Comparison of ENCODE assay signal across 1 cellular context in the genomic region with DNA sequence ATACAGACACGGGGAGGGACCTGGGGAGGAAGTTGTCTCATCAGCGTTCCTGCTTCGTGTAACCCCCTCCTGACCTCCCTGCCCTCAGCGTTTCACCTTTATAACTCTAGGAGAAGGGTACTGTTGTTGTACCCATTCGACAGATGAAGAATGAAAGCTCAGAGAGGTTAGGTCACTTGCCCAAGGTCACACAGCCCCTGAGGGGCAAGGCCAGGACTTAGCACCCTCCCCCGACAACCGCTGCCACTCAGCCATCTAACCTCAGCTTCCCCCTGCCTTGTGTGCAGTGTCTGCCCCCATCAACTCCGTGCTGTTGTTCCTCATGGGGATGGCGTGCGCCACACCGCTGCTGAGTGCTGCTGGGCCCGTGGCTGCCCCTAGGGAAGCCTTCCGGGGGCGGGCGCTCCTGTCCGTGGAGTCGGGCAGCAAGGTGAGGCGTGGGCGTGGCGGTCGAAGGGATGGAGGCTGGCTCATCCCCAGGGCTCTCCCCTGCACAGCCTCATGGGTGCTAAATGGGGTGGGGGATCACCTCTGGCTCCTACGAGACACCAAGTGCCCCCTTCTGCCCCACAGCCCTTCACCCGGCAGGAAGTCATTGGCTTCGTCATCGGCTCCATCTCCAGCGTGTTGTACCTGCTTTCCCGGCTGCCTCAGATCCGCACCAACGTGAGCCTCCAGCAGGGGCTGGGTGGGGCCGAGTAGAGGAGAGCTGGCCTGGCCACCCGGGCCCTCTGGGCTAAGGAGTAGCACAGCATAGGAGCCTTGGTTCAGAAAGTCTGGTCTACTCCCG.
TF ChIP-seq lines count a peak whose summit lies in the region.

No MANE protein-coding gene starts in this region.

TF ChIP-seq in K562, 482 proteins besides CTCF, POLR2A, EP300 and RAD21 (continued from another document and continues in another):
- TF ChIP-seq, protein P1, sequence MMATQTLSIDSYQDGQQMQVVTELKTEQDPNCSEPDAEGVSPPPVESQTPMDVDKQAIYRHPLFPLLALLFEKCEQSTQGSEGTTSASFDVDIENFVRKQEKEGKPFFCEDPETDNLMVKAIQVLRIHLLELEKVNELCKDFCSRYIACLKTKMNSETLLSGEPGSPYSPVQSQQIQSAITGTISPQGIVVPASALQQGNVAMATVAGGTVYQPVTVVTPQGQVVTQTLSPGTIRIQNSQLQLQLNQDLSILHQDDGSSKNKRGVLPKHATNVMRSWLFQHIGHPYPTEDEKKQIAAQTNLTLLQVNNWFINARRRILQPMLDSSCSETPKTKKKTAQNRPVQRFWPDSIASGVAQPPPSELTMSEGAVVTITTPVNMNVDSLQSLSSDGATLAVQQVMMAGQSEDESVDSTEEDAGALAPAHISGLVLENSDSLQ (IDR thresholded peaks at IDR 0.05) = no peak
- TF ChIP-seq PML (IDR thresholded peaks at IDR 0.05; ENCODE audit: low read length) (no peak), THRAP3 (IDR thresholded peaks at IDR 0.05; ENCODE audit: borderline replicate concordance) (no peak), CREB1 (IDR thresholded peaks at IDR 0.05) (no peak), CREB1 (CRISPR knock-in tag; IDR thresholded peaks at IDR 0.05) (no peak), ZNF431 (CRISPR knock-in tag; IDR thresholded peaks at IDR 0.05) (no peak), SMAD1 (IDR thresholded peaks at IDR 0.05; ENCODE audit: low read depth, low read length, partially characterized antibody) (no peak), KAT7 (CRISPR knock-in tag; IDR thresholded peaks at IDR 0.05; ENCODE audit: borderline replicate concordance) (no peak), ZNF175 (CRISPR knock-in tag; IDR thresholded peaks at IDR 0.05; ENCODE audit: low read depth) (no peak), POU5F1 (IDR thresholded peaks at IDR 0.05; ENCODE audit: borderline replicate concordance, low read depth, low read length, partially characterized antibody) (no peak), PPARD (CRISPR knock-in tag; IDR thresholded peaks at IDR 0.05) (no peak), ZNF232 (CRISPR knock-in tag; IDR thresholded peaks at IDR 0.05) (no peak), ZNF324 (CRISPR knock-in tag; IDR thresholded peaks at IDR 0.05) (no peak), NR2C1 (IDR thresholded peaks at IDR 0.05) (peak; percentile 24; the same call in 1 of the 2 replicates), NR2C1 (tag; IDR thresholded peaks at IDR 0.05) (no peak), SMARCA5 (IDR thresholded peaks at IDR 0.05) (peak; percentile 97), PHF21A (IDR thresholded peaks at IDR 0.05; ENCODE audit: borderline replicate concordance, low read depth) (no peak), ZNF197 (CRISPR knock-in tag; IDR thresholded peaks at IDR 0.05; ENCODE audit: low read depth) (no peak), ZNF165 (CRISPR knock-in tag; IDR thresholded peaks at IDR 0.05; ENCODE audit: borderline replicate concordance) (no peak), YBX1 (IDR thresholded peaks at IDR 0.05) (no peak), CEBPG (CRISPR knock-in tag; IDR thresholded peaks at IDR 0.05) (no peak), CEBPG (tag; conservative IDR thresholded peaks at IDR 0.05 in 1 of 2, IDR thresholded peaks at IDR 0.05 in 1 of 2) (no peak), GABPB2 (CRISPR knock-in tag; conservative IDR thresholded peaks at IDR 0.05) (no peak), ZNF717 (CRISPR knock-in tag; IDR thresholded peaks at IDR 0.05) (peak; percentile 31; the same call in 1 of the 2 replicates), RBM17 (IDR thresholded peaks at IDR 0.05; ENCODE audit: borderline replicate concordance, low read depth, low read length) (no peak), ZNF347 (CRISPR knock-in tag; IDR thresholded peaks at IDR 0.05; ENCODE audit: low read depth) (no peak), SNIP1 (IDR thresholded peaks at IDR 0.05; ENCODE audit: low read depth) (no peak)
- TF ChIP-seq, protein P2, sequence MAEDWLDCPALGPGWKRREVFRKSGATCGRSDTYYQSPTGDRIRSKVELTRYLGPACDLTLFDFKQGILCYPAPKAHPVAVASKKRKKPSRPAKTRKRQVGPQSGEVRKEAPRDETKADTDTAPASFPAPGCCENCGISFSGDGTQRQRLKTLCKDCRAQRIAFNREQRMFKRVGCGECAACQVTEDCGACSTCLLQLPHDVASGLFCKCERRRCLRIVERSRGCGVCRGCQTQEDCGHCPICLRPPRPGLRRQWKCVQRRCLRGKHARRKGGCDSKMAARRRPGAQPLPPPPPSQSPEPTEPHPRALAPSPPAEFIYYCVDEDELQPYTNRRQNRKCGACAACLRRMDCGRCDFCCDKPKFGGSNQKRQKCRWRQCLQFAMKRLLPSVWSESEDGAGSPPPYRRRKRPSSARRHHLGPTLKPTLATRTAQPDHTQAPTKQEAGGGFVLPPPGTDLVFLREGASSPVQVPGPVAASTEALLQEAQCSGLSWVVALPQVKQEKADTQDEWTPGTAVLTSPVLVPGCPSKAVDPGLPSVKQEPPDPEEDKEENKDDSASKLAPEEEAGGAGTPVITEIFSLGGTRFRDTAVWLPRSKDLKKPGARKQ (CRISPR knock-in tag; IDR thresholded peaks at IDR 0.05) = 0 out of 2 replicates have a peak, but pooled peaks have one; percentile 37
- TF ChIP-seq, protein P3, sequence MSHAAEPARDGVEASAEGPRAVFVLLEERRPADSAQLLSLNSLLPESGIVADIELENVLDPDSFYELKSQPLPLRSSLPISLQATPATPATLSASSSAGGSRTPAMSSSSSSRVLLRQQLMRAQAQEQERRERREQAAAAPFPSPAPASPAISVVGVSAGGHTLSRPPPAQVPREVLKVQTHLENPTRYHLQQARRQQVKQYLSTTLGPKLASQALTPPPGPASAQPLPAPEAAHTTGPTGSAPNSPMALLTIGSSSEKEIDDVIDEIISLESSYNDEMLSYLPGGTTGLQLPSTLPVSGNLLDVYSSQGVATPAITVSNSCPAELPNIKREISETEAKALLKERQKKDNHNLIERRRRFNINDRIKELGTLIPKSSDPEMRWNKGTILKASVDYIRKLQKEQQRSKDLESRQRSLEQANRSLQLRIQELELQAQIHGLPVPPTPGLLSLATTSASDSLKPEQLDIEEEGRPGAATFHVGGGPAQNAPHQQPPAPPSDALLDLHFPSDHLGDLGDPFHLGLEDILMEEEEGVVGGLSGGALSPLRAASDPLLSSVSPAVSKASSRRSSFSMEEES (CRISPR knock-in tag; IDR thresholded peaks at IDR 0.05) = no peak
- TF ChIP-seq, protein P4, sequence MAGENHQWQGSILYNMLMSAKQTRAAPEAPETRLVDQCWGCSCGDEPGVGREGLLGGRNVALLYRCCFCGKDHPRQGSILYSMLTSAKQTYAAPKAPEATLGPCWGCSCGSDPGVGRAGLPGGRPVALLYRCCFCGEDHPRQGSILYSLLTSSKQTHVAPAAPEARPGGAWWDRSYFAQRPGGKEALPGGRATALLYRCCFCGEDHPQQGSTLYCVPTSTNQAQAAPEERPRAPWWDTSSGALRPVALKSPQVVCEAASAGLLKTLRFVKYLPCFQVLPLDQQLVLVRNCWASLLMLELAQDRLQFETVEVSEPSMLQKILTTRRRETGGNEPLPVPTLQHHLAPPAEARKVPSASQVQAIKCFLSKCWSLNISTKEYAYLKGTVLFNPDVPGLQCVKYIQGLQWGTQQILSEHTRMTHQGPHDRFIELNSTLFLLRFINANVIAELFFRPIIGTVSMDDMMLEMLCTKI (IDR thresholded peaks at IDR 0.05; ENCODE audit: partially characterized antibody) = no peak
- TF ChIP-seq, protein P5, sequence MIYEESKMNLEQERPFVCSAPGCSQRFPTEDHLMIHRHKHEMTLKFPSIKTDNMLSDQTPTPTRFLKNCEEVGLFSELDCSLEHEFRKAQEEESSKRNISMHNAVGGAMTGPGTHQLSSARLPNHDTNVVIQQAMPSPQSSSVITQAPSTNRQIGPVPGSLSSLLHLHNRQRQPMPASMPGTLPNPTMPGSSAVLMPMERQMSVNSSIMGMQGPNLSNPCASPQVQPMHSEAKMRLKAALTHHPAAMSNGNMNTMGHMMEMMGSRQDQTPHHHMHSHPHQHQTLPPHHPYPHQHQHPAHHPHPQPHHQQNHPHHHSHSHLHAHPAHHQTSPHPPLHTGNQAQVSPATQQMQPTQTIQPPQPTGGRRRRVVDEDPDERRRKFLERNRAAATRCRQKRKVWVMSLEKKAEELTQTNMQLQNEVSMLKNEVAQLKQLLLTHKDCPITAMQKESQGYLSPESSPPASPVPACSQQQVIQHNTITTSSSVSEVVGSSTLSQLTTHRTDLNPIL (CRISPR knock-in tag; IDR thresholded peaks at IDR 0.05) = no peak
- TF ChIP-seq, protein P6, sequence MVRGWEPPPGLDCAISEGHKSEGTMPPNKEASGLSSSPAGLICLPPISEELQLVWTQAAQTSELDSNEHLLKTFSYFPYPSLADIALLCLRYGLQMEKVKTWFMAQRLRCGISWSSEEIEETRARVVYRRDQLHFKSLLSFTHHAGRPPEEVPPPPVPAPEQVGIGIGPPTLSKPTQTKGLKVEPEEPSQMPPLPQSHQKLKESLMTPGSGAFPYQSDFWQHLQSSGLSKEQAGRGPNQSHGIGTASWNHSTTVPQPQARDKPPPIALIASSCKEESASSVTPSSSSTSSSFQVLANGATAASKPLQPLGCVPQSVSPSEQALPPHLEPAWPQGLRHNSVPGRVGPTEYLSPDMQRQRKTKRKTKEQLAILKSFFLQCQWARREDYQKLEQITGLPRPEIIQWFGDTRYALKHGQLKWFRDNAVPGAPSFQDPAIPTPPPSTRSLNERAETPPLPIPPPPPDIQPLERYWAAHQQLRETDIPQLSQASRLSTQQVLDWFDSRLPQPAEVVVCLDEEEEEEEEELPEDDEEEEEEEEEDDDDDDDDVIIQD (CRISPR knock-in tag; IDR thresholded peaks at IDR 0.05) = no peak
- TF ChIP-seq, protein P7, sequence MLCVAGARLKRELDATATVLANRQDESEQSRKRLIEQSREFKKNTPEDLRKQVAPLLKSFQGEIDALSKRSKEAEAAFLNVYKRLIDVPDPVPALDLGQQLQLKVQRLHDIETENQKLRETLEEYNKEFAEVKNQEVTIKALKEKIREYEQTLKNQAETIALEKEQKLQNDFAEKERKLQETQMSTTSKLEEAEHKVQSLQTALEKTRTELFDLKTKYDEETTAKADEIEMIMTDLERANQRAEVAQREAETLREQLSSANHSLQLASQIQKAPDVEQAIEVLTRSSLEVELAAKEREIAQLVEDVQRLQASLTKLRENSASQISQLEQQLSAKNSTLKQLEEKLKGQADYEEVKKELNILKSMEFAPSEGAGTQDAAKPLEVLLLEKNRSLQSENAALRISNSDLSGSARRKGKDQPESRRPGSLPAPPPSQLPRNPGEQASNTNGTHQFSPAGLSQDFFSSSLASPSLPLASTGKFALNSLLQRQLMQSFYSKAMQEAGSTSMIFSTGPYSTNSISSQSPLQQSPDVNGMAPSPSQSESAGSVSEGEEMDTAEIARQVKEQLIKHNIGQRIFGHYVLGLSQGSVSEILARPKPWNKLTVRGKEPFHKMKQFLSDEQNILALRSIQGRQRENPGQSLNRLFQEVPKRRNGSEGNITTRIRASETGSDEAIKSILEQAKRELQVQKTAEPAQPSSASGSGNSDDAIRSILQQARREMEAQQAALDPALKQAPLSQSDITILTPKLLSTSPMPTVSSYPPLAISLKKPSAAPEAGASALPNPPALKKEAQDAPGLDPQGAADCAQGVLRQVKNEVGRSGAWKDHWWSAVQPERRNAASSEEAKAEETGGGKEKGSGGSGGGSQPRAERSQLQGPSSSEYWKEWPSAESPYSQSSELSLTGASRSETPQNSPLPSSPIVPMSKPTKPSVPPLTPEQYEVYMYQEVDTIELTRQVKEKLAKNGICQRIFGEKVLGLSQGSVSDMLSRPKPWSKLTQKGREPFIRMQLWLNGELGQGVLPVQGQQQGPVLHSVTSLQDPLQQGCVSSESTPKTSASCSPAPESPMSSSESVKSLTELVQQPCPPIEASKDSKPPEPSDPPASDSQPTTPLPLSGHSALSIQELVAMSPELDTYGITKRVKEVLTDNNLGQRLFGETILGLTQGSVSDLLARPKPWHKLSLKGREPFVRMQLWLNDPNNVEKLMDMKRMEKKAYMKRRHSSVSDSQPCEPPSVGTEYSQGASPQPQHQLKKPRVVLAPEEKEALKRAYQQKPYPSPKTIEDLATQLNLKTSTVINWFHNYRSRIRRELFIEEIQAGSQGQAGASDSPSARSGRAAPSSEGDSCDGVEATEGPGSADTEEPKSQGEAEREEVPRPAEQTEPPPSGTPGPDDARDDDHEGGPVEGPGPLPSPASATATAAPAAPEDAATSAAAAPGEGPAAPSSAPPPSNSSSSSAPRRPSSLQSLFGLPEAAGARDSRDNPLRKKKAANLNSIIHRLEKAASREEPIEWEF (CRISPR knock-in tag; IDR thresholded peaks at IDR 0.05) = no peak
- TF ChIP-seq, protein P8, sequence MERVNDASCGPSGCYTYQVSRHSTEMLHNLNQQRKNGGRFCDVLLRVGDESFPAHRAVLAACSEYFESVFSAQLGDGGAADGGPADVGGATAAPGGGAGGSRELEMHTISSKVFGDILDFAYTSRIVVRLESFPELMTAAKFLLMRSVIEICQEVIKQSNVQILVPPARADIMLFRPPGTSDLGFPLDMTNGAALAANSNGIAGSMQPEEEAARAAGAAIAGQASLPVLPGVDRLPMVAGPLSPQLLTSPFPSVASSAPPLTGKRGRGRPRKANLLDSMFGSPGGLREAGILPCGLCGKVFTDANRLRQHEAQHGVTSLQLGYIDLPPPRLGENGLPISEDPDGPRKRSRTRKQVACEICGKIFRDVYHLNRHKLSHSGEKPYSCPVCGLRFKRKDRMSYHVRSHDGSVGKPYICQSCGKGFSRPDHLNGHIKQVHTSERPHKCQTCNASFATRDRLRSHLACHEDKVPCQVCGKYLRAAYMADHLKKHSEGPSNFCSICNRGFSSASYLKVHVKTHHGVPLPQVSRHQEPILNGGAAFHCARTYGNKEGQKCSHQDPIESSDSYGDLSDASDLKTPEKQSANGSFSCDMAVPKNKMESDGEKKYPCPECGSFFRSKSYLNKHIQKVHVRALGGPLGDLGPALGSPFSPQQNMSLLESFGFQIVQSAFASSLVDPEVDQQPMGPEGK (CRISPR knock-in tag; IDR thresholded peaks at IDR 0.05; ENCODE audit: borderline replicate concordance) = no peak
- TF ChIP-seq, protein P9, sequence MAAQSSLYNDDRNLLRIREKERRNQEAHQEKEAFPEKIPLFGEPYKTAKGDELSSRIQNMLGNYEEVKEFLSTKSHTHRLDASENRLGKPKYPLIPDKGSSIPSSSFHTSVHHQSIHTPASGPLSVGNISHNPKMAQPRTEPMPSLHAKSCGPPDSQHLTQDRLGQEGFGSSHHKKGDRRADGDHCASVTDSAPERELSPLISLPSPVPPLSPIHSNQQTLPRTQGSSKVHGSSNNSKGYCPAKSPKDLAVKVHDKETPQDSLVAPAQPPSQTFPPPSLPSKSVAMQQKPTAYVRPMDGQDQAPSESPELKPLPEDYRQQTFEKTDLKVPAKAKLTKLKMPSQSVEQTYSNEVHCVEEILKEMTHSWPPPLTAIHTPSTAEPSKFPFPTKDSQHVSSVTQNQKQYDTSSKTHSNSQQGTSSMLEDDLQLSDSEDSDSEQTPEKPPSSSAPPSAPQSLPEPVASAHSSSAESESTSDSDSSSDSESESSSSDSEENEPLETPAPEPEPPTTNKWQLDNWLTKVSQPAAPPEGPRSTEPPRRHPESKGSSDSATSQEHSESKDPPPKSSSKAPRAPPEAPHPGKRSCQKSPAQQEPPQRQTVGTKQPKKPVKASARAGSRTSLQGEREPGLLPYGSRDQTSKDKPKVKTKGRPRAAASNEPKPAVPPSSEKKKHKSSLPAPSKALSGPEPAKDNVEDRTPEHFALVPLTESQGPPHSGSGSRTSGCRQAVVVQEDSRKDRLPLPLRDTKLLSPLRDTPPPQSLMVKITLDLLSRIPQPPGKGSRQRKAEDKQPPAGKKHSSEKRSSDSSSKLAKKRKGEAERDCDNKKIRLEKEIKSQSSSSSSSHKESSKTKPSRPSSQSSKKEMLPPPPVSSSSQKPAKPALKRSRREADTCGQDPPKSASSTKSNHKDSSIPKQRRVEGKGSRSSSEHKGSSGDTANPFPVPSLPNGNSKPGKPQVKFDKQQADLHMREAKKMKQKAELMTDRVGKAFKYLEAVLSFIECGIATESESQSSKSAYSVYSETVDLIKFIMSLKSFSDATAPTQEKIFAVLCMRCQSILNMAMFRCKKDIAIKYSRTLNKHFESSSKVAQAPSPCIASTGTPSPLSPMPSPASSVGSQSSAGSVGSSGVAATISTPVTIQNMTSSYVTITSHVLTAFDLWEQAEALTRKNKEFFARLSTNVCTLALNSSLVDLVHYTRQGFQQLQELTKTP (IDR thresholded peaks at IDR 0.05; ENCODE audit: low read depth in 1 of 2, partially characterized antibody in 2 of 2) = no peak
